In genomic region chr21:26844258-26845065, GRCh38 we compare ENCODE assay signal across 9 cellular contexts. TPM values are rescaled to one million over a fixed set of nuclear protein-coding genes. Genes with fewer than 3 reads are reported as not detected.
DNase-seq lines count a peak whose midpoint lies in the region; ATAC-seq, FAIRE-seq and TF ChIP-seq lines count a peak whose summit lies in the region.
"Had no signal": no experiment of that assay in that cellular context is flagged by ENCODE, and none has a peak within 500 bp of the region (broad histone marks: within the 10 kb centered on the region; RNA-seq: fewer than 3 reads in every experiment).

No MANE protein-coding gene starts in this region.

- H3K9me2 ChIP-seq in PC-3 (replicated peaks; ENCODE audit: low read length), result no peaks in the 10 kb centered on the region

- DNase-seq in H7 (peak; percentile 72), PC-3 (peak; percentile 33), dermis blood vessel endothelial cell (peak; percentile 56), HepG2 (ENCODE audit: low spot score) (no peak), NK-92 (lab: John Stamatoyannopoulos, UW; ENCODE audit: unreplicated experiment) (no peak)

- ATAC-seq in PC-3 (peak; percentile 15), HepG2 (peak; percentile 49), GM18868 (IDR thresholded peaks at IDR 0.05; ENCODE audit: unreplicated experiment) (no peak), GM18519 (IDR thresholded peaks at IDR 0.05; ENCODE audit: low FRiP score, unreplicated experiment) (no peak)

- H3K27me3 Mint-ChIP-seq in stimulated activated naive CD8-positive, alpha-beta T cell treated with anti-CD3 and anti-CD28 coated beads, Interleukin-15, Interleukin-2, amounts not matched to agents 100 ng/mL and 50 ng/mL, for 24 hours, result peaks cover 76% of the 10 kb centered on the region

- WGBS in HepG2 (ENCODE audit: low lambda C conversion rate), result 36% methylated on average over 50 of the region's 96 CpGs

- TF ChIP-seq CTCF in PC-3 (conservative IDR thresholded peaks at IDR 0.05; ENCODE audit: low read depth, low read length), result no peak; the same call in 1 of the 2 replicates
- TF ChIP-seq CTCF in HepG2 (CRISPR knock-in tag; IDR thresholded peaks at IDR 0.05), result no peak

- peak overlapping the region; percentile 55 for H3K4me3 Mint-ChIP-seq in stimulated activated naive CD8-positive, alpha-beta T cell treated with anti-CD3 and anti-CD28 coated beads, Interleukin-15, Interleukin-2, amounts not matched to agents 100 ng/mL and 50 ng/mL, for 24 hours

- BruUV-seq in PC-3 (replicated peaks; lab: Mats Ljungman, UMichigan), result no TSS peak
- no TSS peak for BruUV-seq in HepG2 (replicated peaks; lab: Mats Ljungman, UMichigan)

- H3K4me1 ChIP-seq in PC-3 (ENCODE audit: insufficient read depth, low read length) (peaks cover 17% of the 10 kb centered on the region), HepG2 (ENCODE audit: insufficient read depth, low read length) (0 out of 2 replicates have a peak, but pooled peaks cover 27% of the 10 kb centered on the region)

- H3K27me3 ChIP-seq in H7 (ENCODE audit: control insufficient read depth, insufficient read depth, low read length) (peaks cover 10% of the 10 kb centered on the region; the same call in 1 of the 2 replicates), PC-3 (ENCODE audit: low read length) (no peaks in the 10 kb centered on the region), HepG2 (ENCODE audit: control insufficient read depth in 1 of 2, insufficient read depth in 2 of 2, low read length in 2 of 2) (peaks cover 7 to 45% of the 10 kb centered on the region in 2 experiments; a peak in 3 of 5 replicates)

- H3K27ac ChIP-seq in PC-3 (ENCODE audit: low read length) (0 out of 2 replicates have a peak overlapping the region, but pooled peaks have one; percentile 66), HepG2 (ENCODE audit: extremely low read length, insufficient read depth, low read length) (no peak overlapping the region)

- peak overlapping the region; percentile 65 for H3K9ac ChIP-seq in PC-3 (ENCODE audit: low read length)
- no peak overlapping the region for H3K9ac ChIP-seq in HepG2 (ENCODE audit: insufficient read depth, low read depth, low read length)

- H3K4me1 Mint-ChIP-seq in stimulated activated naive CD8-positive, alpha-beta T cell treated with anti-CD3 and anti-CD28 coated beads, Interleukin-15, Interleukin-2, amounts not matched to agents 100 ng/mL and 50 ng/mL, for 24 hours (ENCODE audit: low read depth), result peaks cover 37% of the 10 kb centered on the region

- H3K27ac Mint-ChIP-seq in stimulated activated naive CD8-positive, alpha-beta T cell treated with anti-CD3 and anti-CD28 coated beads, Interleukin-15, Interleukin-2, amounts not matched to agents 100 ng/mL and 50 ng/mL, for 24 hours, result no peak overlapping the region

- no peaks in the 10 kb centered on the region for H3K9me3 ChIP-seq in PC-3 (ENCODE audit: low read length)
- no peaks in the 10 kb centered on the region for H3K9me3 ChIP-seq in HepG2 (ENCODE audit: low read length)

- no peak for FAIRE-seq in HepG2 (lab: Jason Lieb, UNC)
- FAIRE-seq: TTC549 had no signal

- no peak for TF ChIP-seq RAD21 in HepG2 (CRISPR knock-in tag; IDR thresholded peaks at IDR 0.05)

- no peaks in the 10 kb centered on the region for H3F3A ChIP-seq in PC-3 (ENCODE audit: low read length, unreplicated experiment)

- no peaks in the 10 kb centered on the region for H3K36me3 Mint-ChIP-seq in stimulated activated naive CD8-positive, alpha-beta T cell treated with anti-CD3 and anti-CD28 coated beads, Interleukin-15, Interleukin-2, amounts not matched to agents 100 ng/mL and 50 ng/mL, for 24 hours (ENCODE audit: low read depth)

- H3K4me2 ChIP-seq in PC-3 (ENCODE audit: low read length) (peak overlapping the region; percentile 98), HepG2 (ENCODE audit: low read depth, low read length) (peak overlapping the region; percentile 69)

- intact Hi-C loops in PC-3 (cut with micrococcal nuclease), result loop anchor here (5.0 kb wide), 4 partner anchors 47 to 1948 kb away; no protein-coding TSS in a partner anchor
- intact Hi-C loops in HepG2 (cut with micrococcal nuclease; ENCODE audit: unreplicated experiment), result no loop called here

- no peak for TF ChIP-seq POLR2A in HepG2 (IDR thresholded peaks at IDR 0.05; ENCODE audit: insufficient read depth in 1 of 2, low read depth in 2 of 2, low read length in 2 of 2)

- CTCF ChIA-PET in PC-3 (lab: Charles Lee), result interaction anchor here (0.5 to 1.6 kb wide), 7 partner anchors 75 to 1902 kb away, joined by 3 to 7 read pairs (median 3); partner anchors contain the start of gene APP
- CTCF ChIA-PET in HepG2 (lab: Yijun Ruan, JAX; ENCODE audit: low intra/inter-chr PET ratio, low total read pairs), result no interaction called here

- no peak for TF ChIP-seq EP300 in HepG2 (IDR thresholded peaks at IDR 0.05; ENCODE audit: low read depth in 2 of 2, low read length in 2 of 2)
- TF ChIP-seq EP300 in HepG2 (CRISPR knock-in tag; IDR thresholded peaks at IDR 0.05; ENCODE audit: borderline replicate concordance), result no peak

- H3K36me3 ChIP-seq in H7 (replicated peaks; ENCODE audit: control insufficient read depth, insufficient read depth, low read length) (peaks cover 14% of the 10 kb centered on the region), PC-3 (ENCODE audit: low read depth, low read length) (peaks cover 16% of the 10 kb centered on the region), HepG2 (replicated peaks in 1 of 2; ENCODE audit: control insufficient read depth in 1 of 2, insufficient read depth in 2 of 2, low read length in 2 of 2) (no peaks in the 10 kb centered on the region)

- H3K9me3 Mint-ChIP-seq in stimulated activated naive CD8-positive, alpha-beta T cell treated with anti-CD3 and anti-CD28 coated beads, Interleukin-15, Interleukin-2, amounts not matched to agents 100 ng/mL and 50 ng/mL, for 24 hours, result no peaks in the 10 kb centered on the region

- H2AFZ ChIP-seq in PC-3 (ENCODE audit: low read length), result peak overlapping the region; percentile 86
- H2AFZ ChIP-seq in HepG2 (ENCODE audit: low read length), result no peak overlapping the region

- H4K20me1 ChIP-seq in PC-3 (ENCODE audit: low read length) (no peaks in the 10 kb centered on the region), HepG2 (ENCODE audit: insufficient read depth, low read length) (no peaks in the 10 kb centered on the region)

- H3K79me2 ChIP-seq in PC-3 (ENCODE audit: low read length) (peaks cover 20% of the 10 kb centered on the region), HepG2 (ENCODE audit: insufficient read depth, low read length) (no peaks in the 10 kb centered on the region)

- POLR2A ChIA-PET in PC-3 (lab: Charles Lee; ENCODE audit: unreplicated experiment), result interaction anchor here (0.6 kb wide), 1 partner anchor 495 kb away, joined by 4 read pairs; no protein-coding TSS in a partner anchor
- POLR2A ChIA-PET in HepG2 (lab: Yijun Ruan, JAX), result no interaction called here

- peak overlapping the region; percentile 88 for H3K4me3 ChIP-seq in H7 (ENCODE audit: insufficient read depth, low read depth, low read length)
- H3K4me3 ChIP-seq in PC-3 (ENCODE audit: low read length), result peak overlapping the region; percentile 78
- peak overlapping the region; percentile 19 to 59 (median 33); a peak in 4 of 6 replicates for H3K4me3 ChIP-seq in HepG2 (replicated peaks in 1 of 3; ENCODE audit: insufficient read depth in 1 of 3, low read depth in 2 of 3, low read length in 3 of 3)

- in situ Hi-C loops in HepG2 (cut with HindIII; ENCODE audit: extremely low pct_ligation_motif_present, low pct_unique_long_range_greater_than_20kb), result loop anchor here (5.0 kb wide), 3 partner anchors 858 to 1903 kb away; no protein-coding TSS in a partner anchor

TF ChIP-seq in HepG2, 621 proteins besides CTCF, POLR2A, EP300 and RAD21 (continues in another document):
- TF ChIP-seq, protein P1, sequence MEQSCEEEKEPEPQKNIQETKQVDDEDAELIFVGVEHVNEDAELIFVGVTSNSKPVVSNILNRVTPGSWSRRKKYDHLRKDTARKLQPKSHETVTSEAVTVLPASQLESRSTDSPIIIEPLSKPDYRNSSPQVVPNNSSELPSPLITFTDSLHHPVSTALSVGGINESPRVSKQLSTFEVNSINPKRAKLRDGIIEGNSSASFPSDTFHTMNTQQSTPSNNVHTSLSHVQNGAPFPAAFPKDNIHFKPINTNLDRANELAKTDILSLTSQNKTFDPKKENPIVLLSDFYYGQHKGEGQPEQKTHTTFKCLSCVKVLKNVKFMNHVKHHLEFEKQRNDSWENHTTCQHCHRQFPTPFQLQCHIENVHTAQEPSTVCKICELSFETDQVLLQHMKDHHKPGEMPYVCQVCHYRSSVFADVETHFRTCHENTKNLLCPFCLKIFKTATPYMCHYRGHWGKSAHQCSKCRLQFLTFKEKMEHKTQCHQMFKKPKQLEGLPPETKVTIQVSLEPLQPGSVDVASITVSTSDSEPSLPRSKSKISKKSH (CRISPR knock-in tag; IDR thresholded peaks at IDR 0.05; ENCODE audit: borderline replicate concordance), result no peak
- TF ChIP-seq REPIN1 (CRISPR knock-in tag; IDR thresholded peaks at IDR 0.05; ENCODE audit: borderline replicate concordance, low read depth), result no peak

RNA-seq across cellular contexts. Expression of gene ADAMTS1, which starts 0.7 kb away (rescaled TPM):
- total RNA-seq in H7 (2014; rRNA removed; shearing (Covaris generic)), result 17.6 and 21.1 TPM in 2 replicates
- total RNA-seq in PC-3 (2014; rRNA removed) (12.9 and 25.1 TPM in 2 replicates), dermis blood vessel endothelial cell (12.6 and 19.3 TPM in 2 replicates), HepG2 (2016; rRNA removed; fragmentation: Illumina TruSeq; extraction: Trizol) (0.02 TPM in 1 of 2 replicates, not detected in the other)
- not detected in 2 replicates for total RNA-seq in HepG2 (2016; cell fraction: cytosol; rRNA removed; fragmentation: Illumina TruSeq; extraction: Trizol; ENCODE audit: low read depth)
- total RNA-seq in HepG2 (2016; cell fraction: insoluble cytoplasmic fraction; rRNA removed; fragmentation: Illumina TruSeq; extraction: Trizol), result 0.15 TPM in 1 of 2 replicates, not detected in the other
- 0.12 TPM in 1 of 2 replicates, not detected in the other for total RNA-seq in HepG2 (2016; cell fraction: membrane; rRNA removed; fragmentation: Illumina TruSeq; extraction: Trizol)
- 0.16 and 0.68 TPM in 2 replicates for total RNA-seq in HepG2 (2016; cell fraction: nucleus; rRNA removed; fragmentation: Illumina TruSeq; extraction: Trizol)
- polyA plus RNA-seq in HepG2 (2011; rRNA removed), result 0.11 and 0.34 TPM in 2 replicates
- polyA plus RNA-seq in HepG2 (2011; cell fraction: cytosol; rRNA removed), result 0.31 and 0.36 TPM in 2 replicates
- polyA plus RNA-seq in HepG2 (2011; cell fraction: nucleus; rRNA removed), result 1.0 and 1.2 TPM in 2 replicates
- polyA plus RNA-seq in HepG2 (2012), result 0.13 and 0.19 TPM in 2 replicates
- polyA plus RNA-seq in HepG2 (2016; cell fraction: cytosol; fragmentation: Illumina TruSeq; extraction: Trizol; ENCODE audit: low read depth), result not detected in 2 replicates
- 0.04 TPM in 1 of 2 replicates, not detected in the other for polyA plus RNA-seq in HepG2 (2016; cell fraction: insoluble cytoplasmic fraction; fragmentation: Illumina TruSeq; extraction: Trizol; ENCODE audit: low read depth)
- not detected in 2 replicates for polyA plus RNA-seq in HepG2 (2016; cell fraction: membrane; fragmentation: Illumina TruSeq; extraction: Trizol; ENCODE audit: low read depth)
- 0.16 TPM in 1 of 2 replicates, not detected in the other for polyA plus RNA-seq in HepG2 (2016; cell fraction: nucleus; fragmentation: Illumina TruSeq; extraction: Trizol; ENCODE audit: insufficient read depth, low read depth)
- 0.66 and 525 TPM in 2 replicates for polyA minus RNA-seq in HepG2 (2011; rRNA and poly(A)+ RNA removed; ENCODE audit: low replicate concordance)
- polyA minus RNA-seq in HepG2 (2011; cell fraction: cytosol; rRNA and poly(A)+ RNA removed), result 9.5 and 10.6 TPM in 2 replicates
- polyA minus RNA-seq in HepG2 (2011; cell fraction: nucleus; rRNA and poly(A)+ RNA removed), result 3.1 and 4.2 TPM in 2 replicates

Comparison
In these comparisons a context has a peak if more than half of its experiments do, and no peak if none do; other contexts are left out.
1. DNase-seq: peak in H7 (single experiment), PC-3 (single experiment) and dermis blood vessel endothelial cell (single experiment); none in HepG2 (single experiment) and NK-92 (single experiment).
2. H3K4me3 ChIP-seq: peak in every context shown above with its lines; median percentile 88 in H7; 78 in PC-3; 33 in HepG2.
3. ATAC-seq: peak in PC-3 (single experiment) and HepG2 (single experiment); none in GM18868 (single experiment) and GM18519 (single experiment).